Comparison of ENCODE assay signal across 9 cellular contexts in genomic region chr9:137227057-137227852, GRCh38. TPM values are rescaled to one million over a fixed set of nuclear protein-coding genes. Genes with fewer than 3 reads are reported as not detected.
DNase-seq lines count a peak whose midpoint lies in the region; ATAC-seq and TF ChIP-seq lines count a peak whose summit lies in the region.
"Had no signal": no experiment of that assay in that cellular context is flagged by ENCODE, and none has a peak within 500 bp of the region (broad histone marks: within the 10 kb centered on the region; RNA-seq: fewer than 3 reads in every experiment).

TSS of gene RNF224 (plus strand) at chr9:137227502. CDS start at chr9:137228336, 834 bp downstream.

- BruUV-seq in Caco-2 (replicated peaks; lab: Mats Ljungman, UMichigan), result no TSS peak

- ATAC-seq in omental fat pad (ENCODE audit: low FRiP score), result peak; percentile 52
- no peak for ATAC-seq in thoracic aorta (ENCODE audit: insufficient number of reproducible peaks, low FRiP score, low read depth)
- no peak for ATAC-seq in GM21526 (IDR thresholded peaks at IDR 0.05; ENCODE audit: low FRiP score, unreplicated experiment)

- no peaks in the 10 kb centered on the region for H3K27me3 ChIP-seq in Caco-2 (replicated peaks; ENCODE audit: control insufficient read depth, insufficient read depth, low read length)
- no peaks in the 10 kb centered on the region for H3K27me3 ChIP-seq in thoracic aorta (replicated peaks; ENCODE audit: insufficient read depth)

- H3K9me3 Mint-ChIP-seq in Caco-2 (ENCODE audit: unreplicated experiment) (no peaks in the 10 kb centered on the region), IgD-negative memory B cell (no peaks in the 10 kb centered on the region)

- POLR2A ChIA-PET in Caco-2 (lab: Charles Lee), result interaction anchor here (0.6 to 1.0 kb wide), 3 partner anchors 9 to 67 kb away, joined by 3 to 6 read pairs (median 3); no protein-coding TSS in a partner anchor

- no peaks in the 10 kb centered on the region for H3K27me3 Mint-ChIP-seq in Caco-2 (ENCODE audit: insufficient read depth, unreplicated experiment)
- H3K27me3 Mint-ChIP-seq in IgD-negative memory B cell, result peaks cover 6% of the 10 kb centered on the region

- H3K4me3 Mint-ChIP-seq in Caco-2 (ENCODE audit: unreplicated experiment) (no peak within 1 kb of the TSS), IgD-negative memory B cell (peak within 1 kb of the TSS in 3 of 4 donors; percentile 19 to 68 (median 67))

- H3K4me1 ChIP-seq in Caco-2 (peaks cover 38% of the 10 kb centered on the region), thoracic aorta (ENCODE audit: control insufficient read depth in 1 of 2, low read depth in 2 of 2) (peaks cover 7 to 15% of the 10 kb centered on the region in 2 donors)

- intact Hi-C loops in Caco-2 (cut with micrococcal nuclease; ENCODE audit: unreplicated experiment), result loop anchor here (1.0 to 2.0 kb wide), 4 partner anchors 9 to 110 kb away; partner anchors contain the start of genes ANAPC2 and SSNA1

- CTCF ChIA-PET in Caco-2 (lab: Charles Lee), result interaction anchor here (0.6 to 2.4 kb wide), 13 partner anchors 9 to 181 kb away, joined by 3 to 20 read pairs (median 6); partner anchors contain the start of genes ANAPC2, LRRC26 and SSNA1

- H3K9me3 ChIP-seq in Caco-2 (no peaks in the 10 kb centered on the region), thoracic aorta (no peaks in the 10 kb centered on the region)

- H3K36me3 Mint-ChIP-seq in Caco-2 (ENCODE audit: insufficient read depth, unreplicated experiment), result peaks cover 11% of the 10 kb centered on the region
- H3K36me3 Mint-ChIP-seq in IgD-negative memory B cell, result no peaks in the 10 kb centered on the region

- no peaks in the 10 kb centered on the region for H3K36me3 ChIP-seq in Caco-2 (ENCODE audit: control insufficient read depth, insufficient read depth, low read length)
- no peaks in the 10 kb centered on the region for H3K36me3 ChIP-seq in thoracic aorta

- H3K4me1 Mint-ChIP-seq in Caco-2 (ENCODE audit: low read depth, unreplicated experiment) (peaks cover 13% of the 10 kb centered on the region), IgD-negative memory B cell (peaks cover 0 to 4% (median 2%) of the 10 kb centered on the region in 3 donors)

- TF ChIP-seq CTCF in Caco-2 (IDR thresholded peaks at IDR 0.05; ENCODE audit: insufficient read depth in 1 of 2, low read depth in 1 of 2, low read length in 1 of 2, severe bottlenecking in 1 of 2, unreplicated experiment in 1 of 2), result peak; percentile 79 to 90
- TF ChIP-seq CTCF in fibroblast of pulmonary artery (IDR thresholded peaks at IDR 0.05; ENCODE audit: low read length, missing control alignments), result peak; percentile 89
- peak in 2 of 3 donors; percentile 57 for TF ChIP-seq CTCF in omental fat pad (IDR thresholded peaks at IDR 0.05)
- peak; percentile 82 for TF ChIP-seq CTCF in thoracic aorta (IDR thresholded peaks at IDR 0.05)

- no peak within 1 kb of the TSS for H3K27ac ChIP-seq in thoracic aorta

- DNase-seq in Caco-2, result peak; percentile 87 to 88
- peak; percentile 92 for DNase-seq in RPMI8226
- peak; percentile 61 to 66 for DNase-seq in activated T-helper 1 cell treated with anti-CD3 and anti-CD28 coated beads, Interleukin-2, amount 50 U/mL, for 16 hours (ENCODE audit: low read depth in 1 of 2, low spot score in 1 of 2)
- peak; percentile 82 for DNase-seq in fibroblast of pulmonary artery (ENCODE audit: low read depth)
- peak; percentile 43 for DNase-seq in omental fat pad (ENCODE audit: low spot score)
- DNase-seq in thoracic aorta (ENCODE audit: low spot score), result no peak

- H3K27ac Mint-ChIP-seq in Caco-2 (ENCODE audit: unreplicated experiment), result peak within 1 kb of the TSS; percentile 64
- peak within 1 kb of the TSS; percentile 18 to 72 (median 22) for H3K27ac Mint-ChIP-seq in IgD-negative memory B cell

- H3K4me3 ChIP-seq in Caco-2 (ENCODE audit: low read depth, low read length) (no peak within 1 kb of the TSS), fibroblast of pulmonary artery (replicated peaks; ENCODE audit: low read depth, low read length) (no peak within 1 kb of the TSS), thoracic aorta (no peak within 1 kb of the TSS)

RNA-seq across cellular contexts. Expression of gene RNF224, which starts in this region (rescaled TPM):
- total RNA-seq in Caco-2 (2022) (0.27 TPM in 1 of 2 replicates, not detected in the other), omental fat pad (under 1 TPM in 1 of 4 donors, not detected in 3; 0.19 TPM), thoracic aorta (not detected)
- not detected for polyA plus RNA-seq in IgD-negative memory B cell
- total RNA-seq: T-helper 1 cell treated with Interleukin-12 subunit alpha and Interleukin-12 subunit beta and Interleukin-4 antibody, amounts not matched to agents 30 ng/mL and 1 ng/mL, for 36 hours had no signal

Comparison
In these comparisons a context has a peak if more than half of its experiments do, and no peak if none do; other contexts are left out.
1. Peak in DNase-seq in Caco-2; RNA of the gene not detected or under 1 TPM.
2. Peak in DNase-seq and ATAC-seq in omental fat pad; RNA of the gene not detected or under 1 TPM.